In the genomic region with DNA sequence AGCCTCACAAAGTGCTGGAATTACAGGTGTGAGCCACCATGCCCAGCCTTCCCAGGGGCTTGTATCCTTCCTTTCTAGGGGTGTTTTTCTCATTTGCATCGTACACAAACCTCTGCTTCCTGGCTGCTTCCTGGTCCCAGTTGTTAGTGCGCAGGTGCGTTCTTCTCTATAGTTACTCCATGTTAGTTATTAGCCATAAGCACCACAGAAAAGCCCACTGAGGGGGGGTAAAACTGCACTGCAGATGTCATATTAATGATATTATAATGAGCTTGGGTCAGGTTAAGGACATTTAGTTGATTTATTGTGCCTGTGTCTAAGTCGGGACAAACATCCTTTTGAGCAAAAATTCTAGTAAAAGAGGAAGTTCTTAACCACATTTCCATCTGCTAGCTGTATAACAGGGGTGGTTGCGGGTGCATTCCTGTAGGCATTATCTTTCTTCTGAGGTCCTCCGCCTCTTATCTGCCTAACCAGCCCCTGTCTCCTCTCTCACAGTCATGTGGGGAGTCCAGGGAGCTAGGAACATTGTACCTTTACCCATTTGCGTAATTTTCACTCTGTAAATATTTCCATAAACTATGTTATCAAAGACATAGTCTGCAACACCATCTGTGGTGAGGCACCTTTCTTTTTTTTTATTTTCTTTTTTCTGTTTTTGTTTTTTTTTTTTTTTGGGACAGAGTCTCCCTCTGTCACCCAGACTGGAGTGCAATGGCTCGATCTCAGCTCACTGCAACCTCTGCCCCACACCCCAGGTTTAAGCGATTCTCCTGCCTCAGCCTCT, we compare ENCODE assay signal across 10 cellular contexts. TPM values are rescaled to one million over a fixed set of nuclear protein-coding genes. Genes with fewer than 3 reads are reported as not detected.
DNase-seq lines count a peak whose midpoint lies in the region; ATAC-seq and TF ChIP-seq lines count a peak whose summit lies in the region.
"Had no signal": no experiment of that assay in that cellular context is flagged by ENCODE, and none has a peak within 500 bp of the region (broad histone marks: within the 10 kb centered on the region; RNA-seq: fewer than 3 reads in every experiment).

No MANE protein-coding gene starts in this region.

- H3K4me3 ChIP-seq in DOHH2 (ENCODE audit: low read length), result peak overlapping the region; percentile 29
- no peak overlapping the region for H3K4me3 ChIP-seq in hepatocyte
- H3K4me3 ChIP-seq: HAP-1 had no signal

- peaks cover 6% of the 10 kb centered on the region; the same call in 1 of the 2 replicates for H3F3A ChIP-seq in DOHH2 (ENCODE audit: control insufficient read depth, insufficient read depth)

- H3K9me2 ChIP-seq in DOHH2 (replicated peaks; ENCODE audit: control insufficient read depth, low read length) (no peaks in the 10 kb centered on the region), hepatocyte (replicated peaks; ENCODE audit: insufficient read depth) (no peaks in the 10 kb centered on the region)

- H3K4me3 Mint-ChIP-seq in T-helper 17 cell, result peak overlapping the region; percentile 67

- ATAC-seq in T-helper 17 cell (peak; percentile 42), foreskin keratinocyte (no peak)

- H3K27me3 ChIP-seq in DOHH2 (ENCODE audit: control insufficient read depth, low read length) (no peaks in the 10 kb centered on the region), hepatocyte (no peaks in the 10 kb centered on the region), foreskin keratinocyte (no peaks in the 10 kb centered on the region)

- 58% methylated on average over 9 of the region's 9 CpGs for WGBS in hepatocyte (ENCODE audit: low lambda C conversion rate, missing lambda C conversion rate)

- H3K4me2 ChIP-seq in DOHH2 (ENCODE audit: low read length) (peak overlapping the region; percentile 56), hepatocyte (peak overlapping the region; percentile 1)

- no peaks in the 10 kb centered on the region for H3K27me3 Mint-ChIP-seq in T-helper 17 cell

- DNase-seq in HuH-7 (ENCODE audit: low spot score) (peak; percentile 58), T-helper 17 cell (no peak), hepatocyte (ENCODE audit: low spot score) (peak; percentile 47), NCI-H774 (lab: John Stamatoyannopoulos, UW) (no peak), foreskin keratinocyte (no peak), NK-92 (lab: John Stamatoyannopoulos, UW; ENCODE audit: unreplicated experiment) (no peak), T-helper 9 cell (no peak)
- DNase-seq: NCI-H226 had no signal

- H3K27ac ChIP-seq in DOHH2 (ENCODE audit: low read depth, low read length) (peak overlapping the region; percentile 5), hepatocyte (peak overlapping the region; percentile 73), foreskin keratinocyte (no peak overlapping the region)

- no peak overlapping the region for H2AFZ ChIP-seq in hepatocyte

- H3K36me3 Mint-ChIP-seq in T-helper 17 cell (ENCODE audit: low read depth), result no peaks in the 10 kb centered on the region

- TF ChIP-seq CTCF in DOHH2 (IDR thresholded peaks at IDR 0.05; ENCODE audit: low read depth, low read length, poor library complexity, severe bottlenecking), result no peak
- no peak for TF ChIP-seq CTCF in hepatocyte (IDR thresholded peaks at IDR 0.05; ENCODE audit: poor library complexity)
- no peak for TF ChIP-seq CTCF in foreskin keratinocyte (conservative IDR thresholded peaks at IDR 0.05)

- H4K20me1 ChIP-seq in DOHH2 (ENCODE audit: control insufficient read depth, insufficient read depth, low read depth, low read length), result no peaks in the 10 kb centered on the region
- no peaks in the 10 kb centered on the region for H4K20me1 ChIP-seq in hepatocyte (ENCODE audit: insufficient read depth, poor library complexity, severe bottlenecking)

- peak overlapping the region; percentile 24 for H3K27ac Mint-ChIP-seq in T-helper 17 cell

- H3K79me2 ChIP-seq in DOHH2 (ENCODE audit: control insufficient read depth, low read length), result no peaks in the 10 kb centered on the region
- no peaks in the 10 kb centered on the region for H3K79me2 ChIP-seq in hepatocyte

- peaks cover 6% of the 10 kb centered on the region for H3K4me1 Mint-ChIP-seq in T-helper 17 cell

- H3K4me1 ChIP-seq in DOHH2 (ENCODE audit: control insufficient read depth, low read length), result peaks cover 17% of the 10 kb centered on the region
- peaks cover 10% of the 10 kb centered on the region for H3K4me1 ChIP-seq in hepatocyte (ENCODE audit: insufficient read depth)
- no peaks in the 10 kb centered on the region for H3K4me1 ChIP-seq in foreskin keratinocyte
- H3K4me1 ChIP-seq: HAP-1 had no signal

- H3K36me3 ChIP-seq in DOHH2 (ENCODE audit: control insufficient read depth, low read length) (no peaks in the 10 kb centered on the region), hepatocyte (replicated peaks; ENCODE audit: insufficient read depth, low read depth) (no peaks in the 10 kb centered on the region)
- H3K36me3 ChIP-seq: HAP-1 had no signal

- no peaks in the 10 kb centered on the region for H3K9me3 ChIP-seq in DOHH2 (ENCODE audit: control insufficient read depth, insufficient read depth, low read length)
- H3K9me3 ChIP-seq in T-helper 17 cell (ENCODE audit: control insufficient read depth, low read length, poor library complexity, severe bottlenecking), result peaks cover 4% of the 10 kb centered on the region
- peaks cover 4% of the 10 kb centered on the region for H3K9me3 ChIP-seq in hepatocyte (ENCODE audit: low read depth)
- H3K9me3 ChIP-seq: HAP-1 had no signal

RNA-seq across cellular contexts. Expression of a gene that starts 23.6 kb away (rescaled TPM):
- total RNA-seq in T-helper 17 cell (10 to 100 TPM; 84.6 to 86.7 TPM), hepatocyte (54.5 and 68.7 TPM in 2 replicates), foreskin keratinocyte (4.4 and 4.7 TPM in 2 replicates)
- polyA plus RNA-seq in hepatocyte (49.1 and 58.3 TPM in 2 replicates), foreskin keratinocyte (3.1 and 3.3 TPM in 2 replicates)

Comparison
In these comparisons a context has a peak if more than half of its experiments do, and no peak if none do; other contexts are left out.
1. DNase-seq: peak in HuH-7 (single experiment) and hepatocyte (single experiment); none in T-helper 17 cell (0 of 3), NCI-H774 (single experiment), foreskin keratinocyte (0 of 2), NK-92 (single experiment) and T-helper 9 cell (single experiment).